Comparison of ENCODE assay signal across 24 cellular contexts in the genomic region with DNA sequence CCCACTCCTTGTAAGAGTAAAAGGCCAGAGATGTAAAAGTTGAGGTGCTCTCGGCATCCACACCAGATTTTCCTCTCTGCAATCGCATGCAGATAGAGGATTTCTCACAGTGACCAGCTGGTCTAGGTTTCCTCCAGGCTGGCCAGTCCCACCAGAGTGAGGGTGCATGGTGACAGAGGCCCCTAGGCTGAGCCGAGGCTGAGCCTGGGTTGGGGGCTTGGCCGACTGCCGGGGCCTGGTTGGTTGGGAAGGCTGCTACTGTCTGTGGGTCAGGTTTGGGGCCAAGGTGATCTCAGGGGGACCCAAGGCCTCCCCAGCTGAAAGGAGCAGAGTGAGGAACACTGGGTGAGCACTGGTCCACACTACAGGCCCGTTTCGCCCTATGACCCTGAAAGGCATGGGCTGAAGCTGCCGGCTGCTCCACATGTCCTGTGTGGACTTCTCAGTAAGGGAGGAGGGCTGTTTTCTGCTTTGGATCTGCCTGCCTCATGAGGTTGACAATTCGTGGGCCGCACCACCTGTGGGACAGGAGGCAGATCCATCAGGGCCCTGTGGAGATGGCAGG.
A peak's percentile ranks its signal among the peaks of the same experiment; 100 is the strongest.
DNase-seq lines count a peak whose midpoint lies in the region; ATAC-seq lines count a peak whose summit lies in the region.
"Had no signal": no experiment of that assay in that cellular context is flagged by ENCODE, and none has a peak within 500 bp of the region (broad histone marks: within the 10 kb centered on the region; RNA-seq: fewer than 3 reads in every experiment).

No MANE protein-coding gene starts in this region.

- intact Hi-C loops in cardiac septum (cut with DNase I) (no loop called here), left cardiac atrium (cut with DNase I) (no loop called here), posterior vena cava (cut with DNase I) (no loop called here), aorta (cut with DNase I) (no loop called here)

- H3K4me1 ChIP-seq in aorta (ENCODE audit: control insufficient read depth in 1 of 2, insufficient read depth in 2 of 2, low read length in 2 of 2): no peaks in the 10 kb centered on the region
- H3K4me1 ChIP-seq: A549, Caco-2 had no signal

- WGBS in aorta, 2 donors: 82 to 87% methylated on average over 10 of the region's 10 CpGs

- no peaks in the 10 kb centered on the region for H3K9me3 ChIP-seq in aorta (ENCODE audit: control insufficient read depth, low read length)
- H3K9me3 ChIP-seq: A549; BLaER1 treated with 17β-estradiol and CSF1 and Interleukin-3, amounts not matched to agents 10 nM and 100 nM; Caco-2 had no signal

- peaks cover 5 to 9% of the 10 kb centered on the region in 2 donors for H3K9me3 Mint-ChIP-seq in activated naive CD4-positive, alpha-beta T cell treated with anti-CD3 and anti-CD28 coated beads, Interleukin-2, amount 50 U/mL, for 72 hours
- H3K9me3 Mint-ChIP-seq: CD4-positive, alpha-beta T cell; CD8-positive, alpha-beta T cell had no signal

- ATAC-seq in left cardiac atrium (no peak), aorta (ENCODE audit: low FRiP score) (peak; percentile 6)
- no peak for ATAC-seq in activated naive CD4-positive, alpha-beta T cell treated with anti-CD3 and anti-CD28 coated beads, Interleukin-2, amount 50 U/mL, for 72 hours
- ATAC-seq: A549; CD8-positive, alpha-beta T cell; GM12878 had no signal

- DNase-seq in cardiac septum (ENCODE audit: low spot score) (peak; percentile 53), left cardiac atrium (no peak), posterior vena cava (ENCODE audit: low spot score) (peak; percentile 58), aorta (no peak)
- no peak for DNase-seq in activated naive CD4-positive, alpha-beta T cell treated with anti-CD3 and anti-CD28 coated beads, Interleukin-2, amount 50 U/mL, for 72 hours (ENCODE audit: low spot score in 2 of 2)
- DNase-seq in activated CD8-positive, alpha-beta memory T cell treated with anti-CD3 and anti-CD28 coated beads, Interleukin-2, amount 50 U/mL, for 4 hours: no peak
- DNase-seq: AML-193; Caco-2; Calu3; CD4-positive, alpha-beta T cell; CD8-positive, alpha-beta T cell; DMS 273 treated with DMSO at 0.1 percent for 48 hours; DMS153; DMS53; DMS79; DND-41; EL; GDM1 had no signal

- H3K27me3 ChIP-seq in aorta (ENCODE audit: control insufficient read depth in 1 of 2, insufficient read depth in 2 of 2, low read length in 1 of 2): no peaks in the 10 kb centered on the region
- H3K27me3 ChIP-seq: BLaER1 treated with 17β-estradiol and CSF1 and Interleukin-3, amounts not matched to agents 10 nM and 100 nM had no signal

- H3K27ac ChIP-seq in aorta (ENCODE audit: low read depth in 1 of 2, low read length in 2 of 2): no peak overlapping the region
- H3K27ac ChIP-seq: 22Rv1; A549; BLaER1 treated with 17β-estradiol and CSF1 and Interleukin-3, amounts not matched to agents 10 nM and 100 nM; C4-2B had no signal

- no peaks in the 10 kb centered on the region for H3K36me3 Mint-ChIP-seq in activated naive CD4-positive, alpha-beta T cell treated with anti-CD3 and anti-CD28 coated beads, Interleukin-2, amount 50 U/mL, for 72 hours
- H3K36me3 Mint-ChIP-seq: CD8-positive, alpha-beta T cell had no signal

- no peak overlapping the region for H3K4me3 ChIP-seq in aorta (ENCODE audit: low read length in 2 of 2)
- H3K4me3 ChIP-seq: A549; BLaER1 treated with 17β-estradiol and CSF1 and Interleukin-3, amounts not matched to agents 10 nM and 100 nM; GM12878 had no signal

- H3K36me3 ChIP-seq in aorta (ENCODE audit: control insufficient read depth in 1 of 2, insufficient read depth in 2 of 2, low read length in 1 of 2): no peaks in the 10 kb centered on the region
- H3K36me3 ChIP-seq: BLaER1 treated with 17β-estradiol and CSF1 and Interleukin-3, amounts not matched to agents 10 nM and 100 nM had no signal

- H3K27ac Mint-ChIP-seq in activated naive CD4-positive, alpha-beta T cell treated with anti-CD3 and anti-CD28 coated beads, Interleukin-2, amount 50 U/mL, for 72 hours: no peak overlapping the region
- H3K27ac Mint-ChIP-seq: B cell; CD4-positive, alpha-beta T cell; CD8-positive, alpha-beta T cell had no signal

Comparison
In these comparisons a context has a peak if more than half of its experiments do, and no peak if none do; other contexts are left out.
1. DNase-seq: peak in cardiac septum (single experiment) and posterior vena cava (single experiment); none in left cardiac atrium (single experiment), aorta (0 of 2), activated naive CD4-positive, alpha-beta T cell treated with anti-CD3 and anti-CD28 coated beads, Interleukin-2, amount 50 U/mL, for 72 hours (0 of 2) and activated CD8-positive, alpha-beta memory T cell treated with anti-CD3 and anti-CD28 coated beads, Interleukin-2, amount 50 U/mL, for 4 hours (single experiment).